Comparison of ENCODE assay signal across 27 cellular contexts in genomic region chr4:188275686-188276085, GRCh38.
"Had no signal": no experiment of that assay in that cellular context is flagged by ENCODE, and none has a peak within 500 bp of the region (broad histone marks: within the 10 kb centered on the region; RNA-seq: fewer than 3 reads in every experiment).

No MANE protein-coding gene starts in this region.

- DNase-seq: hippocampal formation; kidney glomerular epithelial cell; left colon; left lung; lower lobe of right lung; mesendoderm; naive thymus-derived CD4-positive, alpha-beta T cell; ovary; retina; right cardiac atrium; stimulated activated CD4-positive, alpha-beta T cell treated with anti-CD3 and anti-CD28 coated beads, Interleukin-12 subunit alpha, Interleukin-12 subunit beta, amount 100 ng/mL, for 4 hours; stimulated activated CD4-positive, alpha-beta T cell treated with anti-CD3 and anti-CD28 coated beads, Interleukin-15, amount 100 ng/mL, for 24 hours; stimulated activated CD4-positive, alpha-beta T cell treated with anti-CD3 and anti-CD28 coated beads, Interleukin-2, amount 100 ng/mL, for 24 hours; stimulated activated CD4-positive, alpha-beta T cell treated with anti-CD3 and anti-CD28 coated beads, Interleukin-4, amount 100 ng/mL, for 1 hour; stimulated activated naive B cell treated with anti-CD40 and anti-IgM and Interleukin-4, amounts not matched to agents 10 μg/mL and 1 μg/mL and 100 μg/mL, for 72 hours; stimulated activated naive CD8-positive, alpha-beta T cell treated with anti-CD3 and anti-CD28 coated beads, Interleukin-15, Interleukin-2, amounts not matched to agents 100 U/mL and 50 U/mL, for 24 hours; stomach; testis; thyroid gland; transverse colon; upper lobe of left lung had no signal

- ATAC-seq: left colon; left lung; lower lobe of right lung; naive thymus-derived CD4-positive, alpha-beta T cell; natural killer cell treated with Interleukin-12 subunit alpha and Interleukin-12 subunit beta and Interleukin-15 and Interleukin-18, amount 100 ng/mL, for 72 hours; right cardiac atrium; sciatic nerve; stimulated activated naive B cell treated with anti-CD40 and anti-IgM and Interleukin-4, amounts not matched to agents 10 μg/mL and 1 μg/mL and 100 μg/mL, for 72 hours; stimulated activated naive CD8-positive, alpha-beta T cell treated with anti-CD3 and anti-CD28 coated beads, Interleukin-15, Interleukin-2, amounts not matched to agents 100 U/mL and 50 U/mL, for 24 hours had no signal

- H3K9me3 ChIP-seq: left lung, lower lobe of right lung, ovary, stomach, testis, thyroid gland, transverse colon, upper lobe of left lung had no signal

- H3K4me1 ChIP-seq: left lung, lower lobe of right lung, stomach, testis, thyroid gland, transverse colon, upper lobe of left lung had no signal

- H3K27ac ChIP-seq: left lung, lower lobe of right lung, ovary, skin epidermis, stomach, testis, thyroid gland, transverse colon, upper lobe of left lung had no signal

- H3K27me3 ChIP-seq: left lung, ovary, stomach, testis, thyroid gland, transverse colon, upper lobe of left lung had no signal

- H3K4me3 ChIP-seq: left lung, lower lobe of right lung, ovary, skin epidermis, stomach, testis, thyroid gland, transverse colon, upper lobe of left lung had no signal

- H3K9me3 Mint-ChIP-seq: mesothelial cell of epicardium; stimulated activated naive B cell treated with anti-CD40 and anti-IgM and Interleukin-4, amounts not matched to agents 10 μg/mL and 1 μg/mL and 100 μg/mL, for 72 hours had no signal

- H3K27ac Mint-ChIP-seq: mesothelial cell of epicardium; naive thymus-derived CD4-positive, alpha-beta T cell; natural killer cell treated with Interleukin-12 subunit alpha and Interleukin-12 subunit beta and Interleukin-15 and Interleukin-18, amount 100 ng/mL, for 72 hours; progenitor cell of endocrine pancreas; stimulated activated naive B cell treated with anti-CD40 and anti-IgM and Interleukin-4, amounts not matched to agents 10 μg/mL and 1 μg/mL and 100 μg/mL, for 72 hours had no signal

- H3K36me3 ChIP-seq: left lung, lower lobe of right lung, ovary, stomach, thyroid gland, transverse colon, upper lobe of left lung had no signal

- FAIRE-seq: keratinocyte had no signal

- H3K36me3 Mint-ChIP-seq: mesothelial cell of epicardium; naive thymus-derived CD4-positive, alpha-beta T cell; natural killer cell treated with Interleukin-12 subunit alpha and Interleukin-12 subunit beta and Interleukin-15 and Interleukin-18, amount 100 ng/mL, for 72 hours; stimulated activated naive B cell treated with anti-CD40 and anti-IgM and Interleukin-4, amounts not matched to agents 10 μg/mL and 1 μg/mL and 100 μg/mL, for 72 hours had no signal
